Comparison of ENCODE assay signal across 11 cellular contexts in genomic region chr9:34719769-34720025, GRCh38. TPM values are rescaled to one million over a fixed set of nuclear protein-coding genes. Genes with fewer than 3 reads are reported as not detected.
"Had no signal": no experiment of that assay in that cellular context is flagged by ENCODE, and none has a peak within 500 bp of the region (broad histone marks: within the 10 kb centered on the region; RNA-seq: fewer than 3 reads in every experiment).

No MANE protein-coding gene starts in this region.

RNA-seq across cellular contexts. Expression of gene CCL21, which starts 9.8 kb away (rescaled TPM):
- total RNA-seq: OCI-LY7, PC-3, PC-9, RPMI7951, SJCRH30, SJSA1, SK-MEL-5 had no signal
- polyA plus RNA-seq: SK-N-SH had no signal

RNA-seq across cellular contexts. Expression of gene CCL19, which starts 28.6 kb away (rescaled TPM):
- total RNA-seq: OCI-LY7, PC-3, PC-9, Peyer's patch, RPMI7951, SJCRH30, SJSA1, SK-MEL-5 had no signal
- polyA plus RNA-seq: SK-N-SH had no signal

RNA-seq across cellular contexts. Expression of gene CCL27, which starts 57.2 kb away (rescaled TPM):
- total RNA-seq: PC-3, Peyer's patch, Right ventricle myocardium inferior, Right ventricle myocardium superior, RPMI7951, SJCRH30, SJSA1, SK-MEL-5 had no signal
- polyA plus RNA-seq: SK-N-SH had no signal
